Comparison of ENCODE assay signal across 9 cellular contexts in the genomic region with DNA sequence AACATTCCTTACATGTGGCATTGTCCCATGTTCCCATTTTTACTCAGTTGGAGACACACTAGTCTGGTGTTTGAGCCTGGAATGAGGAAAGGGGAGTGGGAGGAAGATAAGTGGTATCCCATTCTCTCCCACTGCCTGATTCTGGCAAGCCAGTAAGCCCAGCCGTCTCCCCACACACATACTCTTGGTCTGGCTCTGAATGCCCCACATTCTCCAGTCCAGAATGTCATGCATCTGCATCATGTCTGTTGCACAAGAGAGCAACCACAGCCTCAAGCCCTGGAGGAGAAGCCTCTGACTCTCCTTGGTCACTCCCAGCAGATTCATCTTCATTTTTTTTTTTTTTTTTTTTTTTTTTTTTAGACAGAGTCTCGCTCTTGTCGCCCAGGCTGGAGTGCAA. TPM values are rescaled to one million over a fixed set of nuclear protein-coding genes. Genes with fewer than 3 reads are reported as not detected.
DNase-seq lines count a peak whose midpoint lies in the region; ATAC-seq, FAIRE-seq and TF ChIP-seq lines count a peak whose summit lies in the region.
"Had no signal": no experiment of that assay in that cellular context is flagged by ENCODE, and none has a peak within 500 bp of the region (broad histone marks: within the 10 kb centered on the region; RNA-seq: fewer than 3 reads in every experiment).

No MANE protein-coding gene starts in this region.

- no peaks in the 10 kb centered on the region for H3K4me1 ChIP-seq in kidney (ENCODE audit: control insufficient read depth in 1 of 2, insufficient read depth in 1 of 2, low read depth in 1 of 2, low read length in 2 of 2)
- peaks cover 4% of the 10 kb centered on the region for H3K4me1 ChIP-seq in upper lobe of right lung

- TF ChIP-seq CTCF in astrocyte of the cerebellum (IDR thresholded peaks at IDR 0.05; ENCODE audit: low read depth, low read length, missing control alignments): no peak
- no peak for TF ChIP-seq CTCF in kidney (IDR thresholded peaks at IDR 0.05; ENCODE audit: borderline replicate concordance, extremely low read depth, insufficient read depth)
- TF ChIP-seq CTCF in upper lobe of right lung (IDR thresholded peaks at IDR 0.05): no peak

- in situ Hi-C loops in astrocyte of the cerebellum (cut with HindIII; ENCODE audit: low sequenced_read_pairs): no loop called here

- DNase-seq in HS-5 (ENCODE audit: low read depth) (peak; percentile 92), astrocyte of the cerebellum (ENCODE audit: low read depth) (peak; percentile 72), kidney (peak; percentile 64), upper lobe of right lung (no peak), NAMALWA (ENCODE audit: low spot score) (no peak)
- no peak for DNase-seq in activated T-cell treated with anti-CD3 and anti-CD28 coated beads, Interleukin-2, amount 50 U/mL, for 48 hours
- DNase-seq in activated CD8-positive, alpha-beta memory T cell treated with anti-CD3 and anti-CD28 coated beads for 24 hours: no peak
- DNase-seq in activated CD4-positive, alpha-beta T cell treated with anti-CD3 and anti-CD28 coated beads for 4 hours: no peak

- H3K27ac ChIP-seq in kidney (ENCODE audit: low read depth in 2 of 2, low read length in 2 of 2) (no peak overlapping the region), upper lobe of right lung (no peak overlapping the region)

- H3K36me3 ChIP-seq in kidney (ENCODE audit: control insufficient read depth in 1 of 2, insufficient read depth in 2 of 2, low read length in 2 of 2) (peaks cover 4 to 10% of the 10 kb centered on the region in 2 donors), upper lobe of right lung (peaks cover 21% of the 10 kb centered on the region)

- ATAC-seq in upper lobe of right lung: peak; percentile 89
- ATAC-seq: T-cell had no signal

- H3K9me3 ChIP-seq in kidney (ENCODE audit: control insufficient read depth in 1 of 2, low read length in 2 of 2) (no peaks in the 10 kb centered on the region), upper lobe of right lung (no peaks in the 10 kb centered on the region)

- no peak for FAIRE-seq in kidney (lab: Jason Lieb, UNC)

- H3K27me3 ChIP-seq in upper lobe of right lung: no peaks in the 10 kb centered on the region

- intact Hi-C loops in kidney (cut with DNase I) (no loop called here), upper lobe of right lung (cut with DNase I) (no loop called here)

- no peak overlapping the region for H3K9ac ChIP-seq in kidney (ENCODE audit: low read length in 2 of 2)

- no peak overlapping the region for H3K4me3 ChIP-seq in astrocyte of the cerebellum (ENCODE audit: low read depth, low read length)
- H3K4me3 ChIP-seq in kidney (ENCODE audit: low read length in 2 of 2): no peak overlapping the region
- no peak overlapping the region for H3K4me3 ChIP-seq in upper lobe of right lung

RNA-seq across cellular contexts. Expression of a gene that starts 48.0 kb away (rescaled TPM):
- total RNA-seq in kidney (35.8 TPM), upper lobe of right lung (162 TPM)
- polyA plus RNA-seq in kidney (ENCODE audit: insufficient read depth, low read depth, low replicate concordance): 19.0 TPM

Comparison
In these comparisons a context has a peak if more than half of its experiments do, and no peak if none do; other contexts are left out.
1. DNase-seq: peak in HS-5 (single experiment), astrocyte of the cerebellum (single experiment) and kidney (single experiment); none in upper lobe of right lung (single experiment), NAMALWA (single experiment), activated T-cell treated with anti-CD3 and anti-CD28 coated beads, Interleukin-2, amount 50 U/mL, for 48 hours (0 of 2), activated CD8-positive, alpha-beta memory T cell treated with anti-CD3 and anti-CD28 coated beads for 24 hours (single experiment) and activated CD4-positive, alpha-beta T cell treated with anti-CD3 and anti-CD28 coated beads for 4 hours (0 of 2).